ENCODE assay signal across 15 cellular contexts in the genomic region with DNA sequence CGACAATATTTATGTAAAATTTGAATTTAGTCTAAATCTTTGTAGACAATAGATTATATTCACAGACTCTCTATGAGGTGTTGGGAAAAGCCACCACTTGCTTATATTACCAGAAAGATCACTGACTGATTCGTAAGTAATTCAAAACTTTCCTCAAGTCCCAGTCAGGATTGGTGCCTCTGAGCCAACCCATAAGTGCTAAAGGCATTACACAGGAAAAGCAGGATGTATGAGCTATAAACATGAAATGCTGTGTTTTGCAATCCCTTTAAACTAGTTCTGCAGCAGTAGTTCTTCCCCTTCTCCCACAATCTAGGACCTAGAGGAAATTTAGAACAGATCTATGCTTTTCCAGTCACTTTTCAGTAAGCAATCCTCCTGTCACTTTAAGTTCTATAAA. TPM values are rescaled to one million over a fixed set of nuclear protein-coding genes. Genes with fewer than 3 reads are reported as not detected.
DNase-seq lines count a peak whose midpoint lies in the region; ATAC-seq, FAIRE-seq and TF ChIP-seq lines count a peak whose summit lies in the region.
"Had no signal": no experiment of that assay in that cellular context is flagged by ENCODE, and none has a peak within 500 bp of the region (broad histone marks: within the 10 kb centered on the region; RNA-seq: fewer than 3 reads in every experiment).

No MANE protein-coding gene starts in this region.

- H3K27me3 Mint-ChIP-seq in CD4-positive, alpha-beta T cell, result no peaks in the 10 kb centered on the region
- H3K27me3 Mint-ChIP-seq: naive B cell, type B pancreatic cell had no signal

- peak; percentile 61 for FAIRE-seq in H54 (lab: Jason Lieb, UNC)
- FAIRE-seq: TTC549 had no signal

- H3K9me3 Mint-ChIP-seq in CD4-positive, alpha-beta T cell, result no peaks in the 10 kb centered on the region
- H3K9me3 Mint-ChIP-seq: activated naive CD4-positive, alpha-beta T cell treated with anti-CD3 and anti-CD28 coated beads, Interleukin-2, amount 50 U/mL, for 72 hours; naive B cell; type B pancreatic cell had no signal

- peaks cover 38% of the 10 kb centered on the region for H3K36me3 ChIP-seq in neutrophil

- DNase-seq in CD4-positive, alpha-beta T cell, result no peak
- no peak for DNase-seq in H54 (ENCODE audit: insufficient read length, low spot score)
- peak; percentile 64 to 85 for DNase-seq in cardiac fibroblast (ENCODE audit: low read depth in 2 of 2)
- no peak for DNase-seq in epidermal melanocyte (ENCODE audit: insufficient read length, low spot score)
- DNase-seq: Caco-2; central memory CD4-positive, alpha-beta T cell; left ventricle myocardium inferior; naive B cell had no signal

- peaks cover 23% of the 10 kb centered on the region for H3K4me1 Mint-ChIP-seq in CD4-positive, alpha-beta T cell (ENCODE audit: low read depth)
- H3K4me1 Mint-ChIP-seq: naive B cell had no signal

- no peak for TF ChIP-seq CTCF in CD4-positive, alpha-beta T cell (IDR thresholded peaks at IDR 0.05)
- TF ChIP-seq CTCF in cardiac fibroblast (IDR thresholded peaks at IDR 0.05; ENCODE audit: low read depth, low read length), result no peak
- no peak for TF ChIP-seq CTCF in neutrophil (IDR thresholded peaks at IDR 0.05)

- CTCF ChIA-PET in CD4-positive, alpha-beta T cell (lab: Charles Lee), result interaction anchor here (1.0 kb wide), 1 partner anchor 9 kb away, joined by 3 read pairs; no protein-coding TSS in a partner anchor

- H3K27ac Mint-ChIP-seq in CD4-positive, alpha-beta T cell, result peak overlapping the region; percentile 61
- H3K27ac Mint-ChIP-seq: naive B cell, type B pancreatic cell had no signal

- intact Hi-C loops in CD4-positive, alpha-beta T cell (cut with DNase I, micrococcal nuclease), result no loop called here

- H3K4me3 ChIP-seq in cardiac fibroblast (replicated peaks in 1 of 2; ENCODE audit: low read depth in 2 of 2, low read length in 2 of 2), result no peak overlapping the region
- no peak overlapping the region for H3K4me3 ChIP-seq in neutrophil (ENCODE audit: low read depth in 1 of 2, low read length in 1 of 2)
- H3K4me3 ChIP-seq: left ventricle myocardium inferior, SK-N-MC had no signal

- H3K4me3 Mint-ChIP-seq in CD4-positive, alpha-beta T cell, result no peak overlapping the region
- H3K4me3 Mint-ChIP-seq: naive B cell, type B pancreatic cell had no signal

- no peaks in the 10 kb centered on the region for H3K27me3 ChIP-seq in CD4-positive, alpha-beta T cell (ENCODE audit: control insufficient read depth, insufficient read depth, low read length)
- no peaks in the 10 kb centered on the region for H3K27me3 ChIP-seq in neutrophil

- no peak overlapping the region for H3K27ac ChIP-seq in CD4-positive, alpha-beta T cell (ENCODE audit: low read depth, low read length)
- peak overlapping the region; percentile 77 for H3K27ac ChIP-seq in neutrophil
- H3K27ac ChIP-seq: left ventricle myocardium inferior, SK-N-MC had no signal

- TF ChIP-seq POLR2A in H54 (IDR thresholded peaks at IDR 0.05; ENCODE audit: low read depth, low read length), result no peak

- no peaks in the 10 kb centered on the region for H3K9me3 ChIP-seq in CD4-positive, alpha-beta T cell (ENCODE audit: control insufficient read depth, low read length)
- no peaks in the 10 kb centered on the region for H3K9me3 ChIP-seq in neutrophil
- H3K9me3 ChIP-seq: Caco-2, left ventricle myocardium inferior had no signal

- ATAC-seq in CD4-positive, alpha-beta T cell (ENCODE audit: poor library complexity), result no peak
- no peak for ATAC-seq in HG03342 (IDR thresholded peaks at IDR 0.05; ENCODE audit: unreplicated experiment)
- ATAC-seq in GM19035 (IDR thresholded peaks at IDR 0.05; ENCODE audit: unreplicated experiment), result no peak
- ATAC-seq: activated naive CD4-positive, alpha-beta T cell treated with anti-CD3 and anti-CD28 coated beads, Interleukin-2, amount 50 U/mL, for 72 hours had no signal

- POLR2A ChIA-PET in CD4-positive, alpha-beta T cell (lab: Charles Lee), result interaction anchor here (0.9 kb wide), 1 partner anchor 23 kb away, joined by 3 read pairs; no protein-coding TSS in a partner anchor

- H3K36me3 Mint-ChIP-seq in CD4-positive, alpha-beta T cell (ENCODE audit: low read depth), result peaks cover 90% of the 10 kb centered on the region
- H3K36me3 Mint-ChIP-seq: type B pancreatic cell had no signal

- peaks cover 41 to 47% of the 10 kb centered on the region in 2 experiments for H3K4me1 ChIP-seq in neutrophil (ENCODE audit: control insufficient read depth in 1 of 2, insufficient read depth in 1 of 2, low read depth in 1 of 2, low read length in 1 of 2)
- H3K4me1 ChIP-seq: Caco-2, left ventricle myocardium inferior had no signal

RNA-seq across cellular contexts. Expression of gene SHLD3, which starts 48.0 kb away (rescaled TPM):
- 10 to 100 TPM; 11.5 to 11.7 TPM for total RNA-seq in CD4-positive, alpha-beta T cell

RNA-seq across cellular contexts. Expression of gene TRAPPC13, which starts 48.0 kb away (rescaled TPM):
- total RNA-seq in CD4-positive, alpha-beta T cell, result 10 to 100 TPM; 11.2 to 14.4 TPM

RNA-seq across cellular contexts. Expression of gene TRIM23, which starts 48.7 kb away (rescaled TPM):
- total RNA-seq in CD4-positive, alpha-beta T cell, result 10 to 100 TPM; 24.0 to 30.6 TPM

RNA-seq across cellular contexts. Expression of gene SGTB, which starts 49.1 kb away (rescaled TPM):
- 10 to 100 TPM; 84.2 to 93.7 TPM for total RNA-seq in CD4-positive, alpha-beta T cell

RNA-seq across cellular contexts. Expression of gene NLN, which starts 49.2 kb away (rescaled TPM):
- 1 to 10 TPM; 1.4 to 2.5 TPM for total RNA-seq in CD4-positive, alpha-beta T cell

Comparison
In these comparisons a context has a peak if more than half of its experiments do, and no peak if none do; other contexts are left out.
1. DNase-seq: peak in cardiac fibroblast (2 of 2); none in CD4-positive, alpha-beta T cell (0 of 10), H54 (single experiment) and epidermal melanocyte (single experiment).